ENCODE assay signal across 8 cellular contexts in genomic region chr9:133121200-133122166, GRCh38. TPM values are rescaled to one million over a fixed set of nuclear protein-coding genes. Genes with fewer than 3 reads are reported as not detected.
DNase-seq lines count a peak whose midpoint lies in the region; ATAC-seq, FAIRE-seq and TF ChIP-seq lines count a peak whose summit lies in the region.

RALGDS (minus strand) TSS chr9:133121240; CDS start chr9:133121154, 86 bp downstream.

- TF ChIP-seq POLR2A in K562 (conservative IDR thresholded peaks at IDR 0.05), result no peak
- TF ChIP-seq POLR2A in sigmoid colon (IDR thresholded peaks at IDR 0.05), result no peak

- 21% methylated on average over 15 of the region's 56 CpGs for WGBS in K562 (ENCODE audit: insufficient coverage, low coverage, missing lambda C conversion rate)
- WGBS in iPS DF 6.9 (ENCODE audit: insufficient coverage, insufficient read length), result no CpG with 5 or more reads among the region's 56 CpGs
- WGBS in sigmoid colon, 2 donors, result 6 to 9% methylated on average over 56 of the region's 56 CpGs

- peaks cover 77% of the 10 kb centered on the region for H3K79me2 ChIP-seq in K562 (ENCODE audit: control insufficient read depth, insufficient read depth, low read length)

- H3K9me3 ChIP-seq in K562 (replicated peaks; ENCODE audit: control insufficient read depth, insufficient read depth, low read depth, low read length) (no peaks in the 10 kb centered on the region), iPS DF 6.9 (ENCODE audit: control insufficient read depth, insufficient read depth, low read length) (no peaks in the 10 kb centered on the region), sigmoid colon (no peaks in the 10 kb centered on the region)

- H3K9ac ChIP-seq in K562 (ENCODE audit: insufficient read depth in 1 of 2, low read depth in 2 of 2, low read length in 2 of 2), result peak within 1 kb of the TSS; percentile 69 to 94; a peak in 3 of 4 replicates

- H3K4me2 ChIP-seq in K562 (ENCODE audit: insufficient read depth, low read length), result peak within 1 kb of the TSS; percentile 80

- H3K4me1 ChIP-seq in K562 (replicated peaks in 1 of 2; ENCODE audit: control insufficient read depth in 2 of 2, insufficient read depth in 2 of 2, low read length in 2 of 2), result peaks cover 56 to 88% of the 10 kb centered on the region in 2 experiments
- peaks cover 3% of the 10 kb centered on the region for H3K4me1 ChIP-seq in iPS DF 6.9 (ENCODE audit: control insufficient read depth, insufficient read depth, low read length)
- H3K4me1 ChIP-seq in sigmoid colon, result peaks cover 0 to 73% (median 63%) of the 10 kb centered on the region in 4 donors

- intact Hi-C loops in K562 (cut with micrococcal nuclease), result loop anchor here (2.0 kb wide), 1 partner anchor 15 kb away; no protein-coding TSS in a partner anchor
- intact Hi-C loops in sigmoid colon (cut with DNase I), result loop anchor here (2.0 kb wide), 1 partner anchor 27 kb away; no protein-coding TSS in a partner anchor

- H3K4me3 ChIP-seq in K562, result peak within 1 kb of the TSS; percentile 63
- H3K4me3 ChIP-seq in iPS DF 6.9 (ENCODE audit: low read length), result peak within 1 kb of the TSS; percentile 45
- H3K4me3 ChIP-seq in sigmoid colon, result peak within 1 kb of the TSS; percentile 65 to 94 (median 82)

- H3K36me3 ChIP-seq in K562 (ENCODE audit: control insufficient read depth, insufficient read depth, low read length), result peaks cover 9% of the 10 kb centered on the region; the same call in 1 of the 3 replicates
- H3K36me3 ChIP-seq in iPS DF 6.9 (ENCODE audit: control insufficient read depth, insufficient read depth, low read length), result no peaks in the 10 kb centered on the region
- no peaks in the 10 kb centered on the region for H3K36me3 ChIP-seq in sigmoid colon

- CTCF ChIA-PET in K562 (lab: Yijun Ruan, JAX; ENCODE audit: low intra/inter-chr PET ratio), result no interaction called here

- no peaks in the 10 kb centered on the region for H3K9me1 ChIP-seq in K562 (ENCODE audit: control insufficient read depth, insufficient read depth, low read length)

- DNase-seq in NCI-H2107 (lab: John Stamatoyannopoulos, UW) (peak; percentile 78), UCSD-AML1 (lab: John Stamatoyannopoulos, UW; ENCODE audit: unreplicated experiment) (peak; percentile 92), K562 (ENCODE audit: extremely low read depth in 1 of 4, low spot score in 3 of 4) (peak; percentile 90 to 99 (median 98)), iPS DF 6.9 (ENCODE audit: low read depth, low spot score) (no peak), sigmoid colon (peak; percentile 95)

- H3K27me3 ChIP-seq in K562 (ENCODE audit: control insufficient read depth in 2 of 2, insufficient read depth in 2 of 2, low read length in 2 of 2) (no peaks in the 10 kb centered on the region), iPS DF 6.9 (ENCODE audit: control insufficient read depth, insufficient read depth, low read length) (peaks cover 5% of the 10 kb centered on the region; the same call in 1 of the 2 replicates), sigmoid colon (no peaks in the 10 kb centered on the region)

- peaks cover 16% of the 10 kb centered on the region for H4K20me1 ChIP-seq in K562 (replicated peaks; ENCODE audit: control insufficient read depth, insufficient read depth, low read length)

- ATAC-seq in GM18502 (IDR thresholded peaks at IDR 0.05; ENCODE audit: poor library complexity, unreplicated experiment) (peak; percentile 63), HG02970 (IDR thresholded peaks at IDR 0.05; ENCODE audit: low FRiP score, unreplicated experiment) (peak; percentile 65), K562 (peak; percentile 80), GM18873 (IDR thresholded peaks at IDR 0.05; ENCODE audit: low FRiP score, unreplicated experiment) (no peak)

- BruUV-seq in K562 (replicated peaks; lab: Mats Ljungman, UMichigan), result no TSS peak

- in situ Hi-C loops in K562 (cut with MboI), result no loop called here

- no peak; the same call in 1 of the 2 replicates for TF ChIP-seq EP300 in K562 (IDR thresholded peaks at IDR 0.05; ENCODE audit: low read length)
- no peak for TF ChIP-seq EP300 in sigmoid colon (IDR thresholded peaks at IDR 0.05)

- TF ChIP-seq CTCF in K562 (IDR thresholded peaks at IDR 0.05 in 2 of 3, conservative IDR thresholded peaks at IDR 0.05 in 1 of 3; ENCODE audit: insufficient read depth in 2 of 3, low read depth in 1 of 3, low read length in 3 of 3), result no peak
- TF ChIP-seq CTCF in sigmoid colon (IDR thresholded peaks at IDR 0.05), result no peak

- FAIRE-seq in K562 (lab: Jason Lieb, UNC), result peak; percentile 37

- POLR2A ChIA-PET in K562 (lab: Yijun Ruan, JAX), result interaction anchor here (0.6 to 2.5 kb wide), 5 partner anchors 12 to 225 kb away, joined by 3 to 9 read pairs (median 8); no protein-coding TSS in a partner anchor

- TF ChIP-seq RAD21 in K562 (CRISPR knock-in tag; conservative IDR thresholded peaks at IDR 0.05 in 1 of 2, IDR thresholded peaks at IDR 0.05 in 1 of 2), result no peak

- peak within 1 kb of the TSS; percentile 74 for H2AFZ ChIP-seq in K562 (ENCODE audit: low read depth, low read length)

- peak within 1 kb of the TSS; percentile 90 for H3K27ac ChIP-seq in K562 (ENCODE audit: extremely low read depth, low read depth, low read length)
- no peak within 1 kb of the TSS for H3K27ac ChIP-seq in iPS DF 6.9 (ENCODE audit: low read length)
- H3K27ac ChIP-seq in sigmoid colon, result peak within 1 kb of the TSS; percentile 89 to 94 (median 93)

TF ChIP-seq in K562, 482 proteins besides CTCF, POLR2A, EP300 and RAD21 (continues in another document):
- TF ChIP-seq RBM22 (IDR thresholded peaks at IDR 0.05; ENCODE audit: low read depth, low read length, poor library complexity, severe bottlenecking) (no peak), ZNF766 (CRISPR knock-in tag; conservative IDR thresholded peaks at IDR 0.05) (no peak), CREM (IDR thresholded peaks at IDR 0.05; ENCODE audit: low read depth) (peak; percentile 27; the same call in 1 of the 2 replicates), RBM17 (IDR thresholded peaks at IDR 0.05; ENCODE audit: borderline replicate concordance, low read depth, low read length) (no peak), CREB1 (IDR thresholded peaks at IDR 0.05) (no peak), CREB1 (CRISPR knock-in tag; IDR thresholded peaks at IDR 0.05) (0 out of 2 replicates have a peak, but pooled peaks have one; percentile 20), ZZZ3 (IDR thresholded peaks at IDR 0.05) (no peak), FOXP4 (CRISPR knock-in tag; IDR thresholded peaks at IDR 0.05; ENCODE audit: borderline replicate concordance) (no peak), EGR1 (conservative IDR thresholded peaks at IDR 0.05) (no peak), TRIM24 (IDR thresholded peaks at IDR 0.05) (no peak), KDM5B (IDR thresholded peaks at IDR 0.05; ENCODE audit: insufficient replicate concordance, low read depth, low read length) (no peak), RUNX1 (IDR thresholded peaks at IDR 0.05; ENCODE audit: low read depth) (no peak)

RNA-seq across cellular contexts. Expression of gene RALGDS, which starts in this region (rescaled TPM):
- 62.0 and 176 TPM in 2 replicates for total RNA-seq in K562 (2011; cell fraction: chromatin; rRNA removed; ENCODE audit: low replicate concordance)
- 78.8 and 97.7 TPM in 2 replicates for total RNA-seq in K562 (2011; cell fraction: nucleolus; rRNA removed)
- total RNA-seq in K562 (2011; cell fraction: nucleoplasm; rRNA removed), result 55.4 and 58.4 TPM in 2 replicates
- total RNA-seq in K562 (2014; rRNA removed) (27.1 and 36.2 TPM in 2 replicates), K562 (2014; rRNA removed; fragmentation: Illumina TruSeq; extraction: Trizol) (9.4 and 12.0 TPM in 2 replicates), K562 (2015; rRNA removed; fragmentation: Illumina TruSeq; extraction: Trizol) (25.8 and 25.9 TPM in 2 replicates), K562 (2021) (28.6 and 37.3 TPM in 2 replicates), sigmoid colon (10 to 100 TPM; 35.2 to 52.7 (median 39.6) TPM)
- polyA plus RNA-seq in K562 (2011; rRNA removed) (40.3 and 45.9 TPM in 2 replicates), K562 (2014; fragmentation: Illumina TruSeq; extraction: Trizol) (28.7 and 34.9 TPM in 2 replicates), K562 (2014; fragmentation: Nextera tagmentation; extraction: Ambion mirVana) (1 to 10 TPM in 1 of 2 experiments, under 1 TPM in 1; 0.75 to 2.4 TPM), K562 (2014; rRNA removed) (39.5 and 43.3 TPM in 2 replicates), sigmoid colon (10 to 100 TPM; 27.6 to 49.7 (median 32.1) TPM)
- polyA plus RNA-seq in K562 (2011; cell fraction: cytosol; rRNA removed), result 34.7 and 62.2 TPM in 2 replicates
- polyA plus RNA-seq in K562 (2011; cell fraction: nucleus; rRNA removed), result 170 and 326 TPM in 2 replicates
- polyA plus RNA-seq in K562 (2012), result 26.3 and 47.2 TPM in 2 replicates
- polyA minus RNA-seq in K562 (2011; rRNA and poly(A)+ RNA removed), result 12.0 and 17.4 TPM in 2 replicates
- polyA minus RNA-seq in K562 (2011; cell fraction: cytosol; rRNA and poly(A)+ RNA removed), result 13.6 and 18.5 TPM in 2 replicates
- polyA minus RNA-seq in K562 (2011; cell fraction: nucleus; rRNA and poly(A)+ RNA removed), result 30.2 and 36.5 TPM in 2 replicates
